In genomic region chr14:51651388-51652167, GRCh38 we compare ENCODE assay signal across 1 cellular context.
TF ChIP-seq lines count a peak whose summit lies in the region.

Gene FRMD6 (plus strand): TSS chr14:51651910. CDS start chr14:51689837, 37,927 bp downstream.

TF ChIP-seq in HepG2, 621 proteins besides CTCF, POLR2A, EP300 and RAD21 (continued from another document and continues in another):
- TF ChIP-seq TFE3 (CRISPR knock-in tag; IDR thresholded peaks at IDR 0.05) (0 out of 2 replicates have a peak, but pooled peaks have one; percentile 38), ZNF232 (CRISPR knock-in tag; IDR thresholded peaks at IDR 0.05; ENCODE audit: borderline replicate concordance) (0 out of 2 replicates have a peak, but pooled peaks have one; percentile 48), ZNF121 (CRISPR knock-in tag; IDR thresholded peaks at IDR 0.05) (no peak), ZFX (CRISPR knock-in tag; IDR thresholded peaks at IDR 0.05; ENCODE audit: low read depth) (peak; percentile 71), ZNF10 (CRISPR knock-in tag; IDR thresholded peaks at IDR 0.05; ENCODE audit: borderline replicate concordance, low read depth) (no peak), POLR2AphosphoS5 (IDR thresholded peaks at IDR 0.05; ENCODE audit: low read depth, low read length) (peak; percentile 58), ZNF574 (CRISPR knock-in tag; IDR thresholded peaks at IDR 0.05) (peak; percentile 55), ZSCAN29 (CRISPR knock-in tag; conservative IDR thresholded peaks at IDR 0.05) (no peak), FUBP1 (CRISPR knock-in tag; IDR thresholded peaks at IDR 0.05; ENCODE audit: borderline replicate concordance) (no peak), ZNF766 (CRISPR knock-in tag; IDR thresholded peaks at IDR 0.05; ENCODE audit: borderline replicate concordance) (0 out of 2 replicates have a peak, but pooled peaks have one; percentile 41), ZNF547 (CRISPR knock-in tag; IDR thresholded peaks at IDR 0.05) (0 out of 2 replicates have a peak, but pooled peaks have one; percentile 48), ZNF143 (CRISPR knock-in tag; IDR thresholded peaks at IDR 0.05) (no peak), RNF2 (conservative IDR thresholded peaks at IDR 0.05; ENCODE audit: low read depth) (no peak), ZBTB33 (CRISPR knock-in tag; IDR thresholded peaks at IDR 0.05) (no peak), SKI (IDR thresholded peaks at IDR 0.05; ENCODE audit: partially characterized antibody) (peak; percentile 42), NONO (IDR thresholded peaks at IDR 0.05) (no peak), NONO (CRISPR knock-in tag; conservative IDR thresholded peaks at IDR 0.05) (peak; percentile 49), ZNF329 (CRISPR knock-in tag; IDR thresholded peaks at IDR 0.05; ENCODE audit: low read depth) (no peak), DZIP1 (CRISPR knock-in tag; IDR thresholded peaks at IDR 0.05) (no peak), ZNF530 (CRISPR knock-in tag; IDR thresholded peaks at IDR 0.05; ENCODE audit: low read depth) (no peak), KMT2B (CRISPR knock-in tag; IDR thresholded peaks at IDR 0.05) (peak; percentile 56; the same call in 1 of the 2 replicates), ZNF281 (CRISPR knock-in tag; IDR thresholded peaks at IDR 0.05; ENCODE audit: borderline replicate concordance) (peak; percentile 38; the same call in 1 of the 2 replicates), PREB (CRISPR knock-in tag; IDR thresholded peaks at IDR 0.05) (no peak), ZNF317 (CRISPR knock-in tag; IDR thresholded peaks at IDR 0.05) (peak; percentile 34; the same call in 1 of the 2 replicates), CSRNP2 (CRISPR knock-in tag; conservative IDR thresholded peaks at IDR 0.05; ENCODE audit: low read depth) (no peak), ZNF747 (CRISPR knock-in tag; IDR thresholded peaks at IDR 0.05; ENCODE audit: borderline replicate concordance) (0 out of 2 replicates have a peak, but pooled peaks have one; percentile 8), TFDP1 (CRISPR knock-in tag; IDR thresholded peaks at IDR 0.05; ENCODE audit: borderline replicate concordance) (peak; percentile 35; the same call in 1 of the 2 replicates), ZNF124 (CRISPR knock-in tag; IDR thresholded peaks at IDR 0.05) (no peak), ETV5 (CRISPR knock-in tag; IDR thresholded peaks at IDR 0.05; ENCODE audit: borderline replicate concordance) (0 out of 2 replicates have a peak, but pooled peaks have one; percentile 9), ZMAT3 (CRISPR knock-in tag; conservative IDR thresholded peaks at IDR 0.05) (peak; percentile 73; the same call in 1 of the 2 replicates), ZBTB49 (CRISPR knock-in tag; IDR thresholded peaks at IDR 0.05; ENCODE audit: borderline replicate concordance) (no peak), ZNF878 (CRISPR knock-in tag; IDR thresholded peaks at IDR 0.05) (no peak), MXD3 (CRISPR knock-in tag; IDR thresholded peaks at IDR 0.05) (peak; percentile 47; the same call in 1 of the 2 replicates), ZBTB7A (CRISPR knock-in tag; IDR thresholded peaks at IDR 0.05) (peak; percentile 45; the same call in 1 of the 2 replicates), NCOR1 (IDR thresholded peaks at IDR 0.05; ENCODE audit: borderline replicate concordance, low read length) (no peak), ZNF510 (CRISPR knock-in tag; IDR thresholded peaks at IDR 0.05; ENCODE audit: low read depth) (0 out of 2 replicates have a peak, but pooled peaks have one; percentile 5)
